In genomic region chr11:122334546-122335375, GRCh38 we compare ENCODE assay signal across 14 cellular contexts.
DNase-seq lines count a peak whose midpoint lies in the region; ATAC-seq and TF ChIP-seq lines count a peak whose summit lies in the region.
"Had no signal": no experiment of that assay in that cellular context is flagged by ENCODE, and none has a peak within 500 bp of the region (broad histone marks: within the 10 kb centered on the region; RNA-seq: fewer than 3 reads in every experiment).

No MANE protein-coding gene starts in this region.

- peak overlapping the region in 1 of 12 donors; percentile 51 for H3K27ac ChIP-seq in heart left ventricle

- H3K4me3 ChIP-seq in heart left ventricle = peak overlapping the region in 1 of 12 donors; percentile 10
- no peak overlapping the region for H3K4me3 ChIP-seq in choroid plexus epithelial cell (ENCODE audit: low read depth, low read length)
- H3K4me3 ChIP-seq in lower leg skin (ENCODE audit: low read depth, poor library complexity, severe bottlenecking) = no peak overlapping the region
- H3K4me3 ChIP-seq: K562 had no signal

- intact Hi-C loops in heart left ventricle (cut with DNase I) (no loop called here), left cardiac atrium (cut with DNase I) (no loop called here), lower leg skin (cut with DNase I; ENCODE audit: low total_unique reads) (no loop called here)

- H3K36me3 ChIP-seq in heart left ventricle = no peaks in the 10 kb centered on the region

- peaks cover 0 to 46% (median 3%) of the 10 kb centered on the region in 12 donors for H3K4me1 ChIP-seq in heart left ventricle

- peak in 1 of 5 donors; percentile 23 for DNase-seq in heart left ventricle
- DNase-seq in left cardiac atrium = no peak
- peak; percentile 52 for DNase-seq in choroid plexus epithelial cell (ENCODE audit: low read depth)
- no peak for DNase-seq in mesothelial cell of epicardium (ENCODE audit: low spot score in 2 of 2, unreplicated experiment in 2 of 2)
- no peak for DNase-seq in lower leg skin (ENCODE audit: low spot score in 2 of 2)
- DNase-seq in AG20443 (ENCODE audit: low spot score) = no peak
- DNase-seq in 8988T = no peak
- no peak for DNase-seq in NCI-H510A (lab: John Stamatoyannopoulos, UW)
- DNase-seq: CD4-positive, alpha-beta T cell; DMS79; NCI-H1105; NCI-H1694 treated with DMSO at 0.1 percent for 48 hours had no signal

- ATAC-seq in heart left ventricle = peak in 3 of 4 donors; percentile 22 to 62 (median 45)
- no peak for ATAC-seq in left cardiac atrium
- ATAC-seq: K562 had no signal

- no peaks in the 10 kb centered on the region for H3K27me3 Mint-ChIP-seq in mesothelial cell of epicardium (ENCODE audit: low read depth)

- no peaks in the 10 kb centered on the region for H3K9me3 ChIP-seq in heart left ventricle

- peaks cover 49% of the 10 kb centered on the region for H3K4me1 Mint-ChIP-seq in mesothelial cell of epicardium
- H3K4me1 Mint-ChIP-seq: B cell had no signal

- no peaks in the 10 kb centered on the region for H3K36me3 Mint-ChIP-seq in mesothelial cell of epicardium

- no peak overlapping the region for H3K4me3 Mint-ChIP-seq in mesothelial cell of epicardium
- H3K4me3 Mint-ChIP-seq: B cell; CD4-positive, alpha-beta T cell had no signal

- peak overlapping the region; percentile 80 for H3K27ac Mint-ChIP-seq in mesothelial cell of epicardium
- H3K27ac Mint-ChIP-seq: B cell; CD4-positive, alpha-beta T cell had no signal

- no peak for TF ChIP-seq POLR2A in heart left ventricle (IDR thresholded peaks at IDR 0.05)
- no peak for TF ChIP-seq POLR2A in lower leg skin (IDR thresholded peaks at IDR 0.05)

- H3K27me3 ChIP-seq in heart left ventricle = no peaks in the 10 kb centered on the region

- H3K9me3 Mint-ChIP-seq in mesothelial cell of epicardium = no peaks in the 10 kb centered on the region
- H3K9me3 Mint-ChIP-seq: CD4-positive, alpha-beta T cell had no signal

- WGBS in heart left ventricle, 4 donors = 71 to 80% (median 74%) methylated on average over 11 of the region's 11 CpGs
- 71 to 78% methylated on average over 11 of the region's 11 CpGs for WGBS in lower leg skin, 2 donors

- TF ChIP-seq CTCF in heart left ventricle (IDR thresholded peaks at IDR 0.05) (no peak), choroid plexus epithelial cell (conservative IDR thresholded peaks at IDR 0.05; ENCODE audit: low read depth, low read length) (no peak), mesothelial cell of epicardium (IDR thresholded peaks at IDR 0.05; ENCODE audit: unreplicated experiment) (no peak), lower leg skin (IDR thresholded peaks at IDR 0.05) (no peak)

Comparison
In these comparisons a context has a peak if more than half of its experiments do, and no peak if none do; other contexts are left out.
1. ATAC-seq: peak in heart left ventricle (3 of 4); none in left cardiac atrium (0 of 2).